In the genomic region with DNA sequence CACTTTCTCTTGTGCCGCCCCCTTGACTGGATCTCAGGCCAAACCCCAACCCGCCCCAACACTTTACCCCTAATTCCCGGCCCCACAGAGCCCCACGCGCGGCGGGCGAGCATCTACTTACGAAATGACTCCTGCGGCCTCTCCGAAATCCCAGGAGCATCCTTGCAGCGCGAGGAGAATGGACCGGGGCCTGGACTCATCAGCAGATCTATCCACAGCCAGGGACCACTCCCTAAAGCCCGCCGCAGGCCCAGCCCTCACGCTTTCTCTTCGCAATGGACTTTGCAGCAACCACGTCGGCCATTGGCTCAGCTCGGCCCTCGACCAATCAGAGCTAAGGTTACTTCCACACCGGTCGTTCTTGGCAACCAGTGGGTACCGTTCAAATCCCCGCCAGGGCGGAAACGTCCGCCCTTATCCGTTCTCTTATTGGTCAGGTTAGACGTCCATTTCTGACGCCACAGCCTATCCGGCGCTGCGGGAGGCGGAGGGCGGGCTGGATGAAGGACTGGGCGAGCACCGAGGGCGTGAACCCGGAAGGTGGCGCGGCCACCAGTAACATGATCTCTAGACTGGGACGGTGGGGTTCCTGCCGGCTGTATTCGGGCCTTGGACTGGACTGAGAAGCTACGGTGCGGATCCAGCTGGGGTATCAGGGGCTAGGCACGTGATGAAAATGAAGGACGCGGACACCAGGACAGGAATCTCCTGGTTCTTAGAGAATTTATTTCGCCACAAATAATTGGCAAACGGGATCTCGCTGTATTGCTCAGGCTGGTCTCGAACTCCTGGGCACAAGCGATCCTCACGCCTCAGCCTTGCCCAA, we compare ENCODE assay signal across 8 cellular contexts. TPM values are rescaled to one million over a fixed set of nuclear protein-coding genes. Genes with fewer than 3 reads are reported as not detected.
DNase-seq lines count a peak whose midpoint lies in the region; ATAC-seq and TF ChIP-seq lines count a peak whose summit lies in the region.

A gene (minus strand): TSS at position 244 of the 826 bp plus-strand sequence. CDS start 84 bp downstream, at position 160.
A gene with protein sequence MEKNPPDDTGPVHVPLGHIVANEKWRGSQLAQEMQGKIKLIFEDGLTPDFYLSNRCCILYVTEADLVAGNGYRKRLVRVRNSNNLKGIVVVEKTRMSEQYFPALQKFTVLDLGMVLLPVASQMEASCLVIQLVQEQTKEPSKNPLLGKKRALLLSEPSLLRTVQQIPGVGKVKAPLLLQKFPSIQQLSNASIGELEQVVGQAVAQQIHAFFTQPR (plus strand): TSS at position 528 of the 826 bp plus-strand sequence. CDS start 955 bp downstream, outside the sequence.

- H3K27me3 ChIP-seq in duodenal mucosa (ENCODE audit: control insufficient read depth in 1 of 2, insufficient read depth in 2 of 2, low read length in 2 of 2) (no peaks in the 10 kb centered on the region), right lobe of liver (no peaks in the 10 kb centered on the region)

- peak in 2 of 4 donors; percentile 10 to 18 for TF ChIP-seq CTCF in right lobe of liver (IDR thresholded peaks at IDR 0.05)

- H3K36me3 ChIP-seq in duodenal mucosa (ENCODE audit: control insufficient read depth in 1 of 2, insufficient read depth in 2 of 2, low read length in 2 of 2) (peaks cover 0 to 3% of the 10 kb centered on the region in 2 donors), right lobe of liver (no peaks in the 10 kb centered on the region)

- H3K4me3 ChIP-seq in duodenal mucosa (ENCODE audit: low read depth in 1 of 2, low read length in 2 of 2) (peak within 1 kb of the TSS; percentile 88 to 92), right lobe of liver (peak within 1 kb of the TSS; percentile 71 to 84 (median 73))

- H3K4me1 ChIP-seq in duodenal mucosa (ENCODE audit: control insufficient read depth in 1 of 2, insufficient read depth in 2 of 2, low read length in 2 of 2) (peaks cover 5 to 12% of the 10 kb centered on the region in 2 donors), right lobe of liver (peaks cover 0 to 14% (median 6%) of the 10 kb centered on the region in 4 donors)

- ATAC-seq in GM19397 (IDR thresholded peaks at IDR 0.05; ENCODE audit: unreplicated experiment) (peak; percentile 98), HG03565 (IDR thresholded peaks at IDR 0.05; ENCODE audit: unreplicated experiment) (peak; percentile 99), right lobe of liver (peak; percentile 98 to 99 (median 98))

- intact Hi-C loops in right lobe of liver (cut with DNase I): loop anchor here (10.0 kb wide), 1 partner anchor 143 kb away; no protein-coding TSS in a partner anchor

- 0% methylated on average over 20 of the region's 57 CpGs for WGBS in right lobe of liver (ENCODE audit: insufficient coverage, low coverage, low lambda C conversion rate, missing lambda C conversion rate)

- peak; percentile 56 for TF ChIP-seq POLR2A in right lobe of liver (IDR thresholded peaks at IDR 0.05)

- peak within 1 kb of the TSS; percentile 84 to 89 for H3K9ac ChIP-seq in duodenal mucosa (ENCODE audit: low read depth in 1 of 2, low read length in 2 of 2)

- peak within 1 kb of the TSS; percentile 1 for H3K27ac ChIP-seq in duodenal mucosa (ENCODE audit: low read depth, low read length)
- H3K27ac ChIP-seq in right lobe of liver: peak within 1 kb of the TSS; percentile 35 to 57 (median 38)

- DNase-seq in CD1c-positive myeloid dendritic cell (ENCODE audit: extremely low spot score) (peak; percentile 100), NCI-H748 treated with DMSO at 0.1 percent for 48 hours (lab: John Stamatoyannopoulos, UW) (peak; percentile 99), right lobe of liver (peak; percentile 97 to 98 (median 97))
- peak; percentile 97 for DNase-seq in activated CD4-positive, alpha-beta T cell treated with anti-CD3 and anti-CD28 coated beads, Interleukin-2, amount 50 U/mL, for 4 hours
- peak; percentile 99 for DNase-seq in stimulated activated CD4-positive, alpha-beta T cell treated with anti-CD3 and anti-CD28 coated beads, Interleukin-4, amount 100 ng/mL, for 24 hours

- H3K9me3 ChIP-seq in duodenal mucosa (ENCODE audit: control insufficient read depth in 1 of 2, low read length in 2 of 2) (no peaks in the 10 kb centered on the region), right lobe of liver (no peaks in the 10 kb centered on the region)

RNA-seq across cellular contexts. Expression of the first gene that starts in this region (rescaled TPM):
- 1 to 10 TPM; 2.9 to 5.7 (median 4.7) TPM for total RNA-seq in right lobe of liver

RNA-seq across cellular contexts. Expression of the second gene that starts in this region (rescaled TPM):
- 1 to 10 TPM in 2 of 6 experiments, under 1 TPM in 3, not detected in 1; 0.51 to 1.7 (median 0.98) TPM for total RNA-seq in right lobe of liver

Comparison
In these comparisons a context has a peak if more than half of its experiments do, and no peak if none do; other contexts are left out.
1. Peak in every context shown above with its lines: DNase-seq, ATAC-seq, H3K4me3 ChIP-seq and H3K27ac ChIP-seq.